In the genomic region with DNA sequence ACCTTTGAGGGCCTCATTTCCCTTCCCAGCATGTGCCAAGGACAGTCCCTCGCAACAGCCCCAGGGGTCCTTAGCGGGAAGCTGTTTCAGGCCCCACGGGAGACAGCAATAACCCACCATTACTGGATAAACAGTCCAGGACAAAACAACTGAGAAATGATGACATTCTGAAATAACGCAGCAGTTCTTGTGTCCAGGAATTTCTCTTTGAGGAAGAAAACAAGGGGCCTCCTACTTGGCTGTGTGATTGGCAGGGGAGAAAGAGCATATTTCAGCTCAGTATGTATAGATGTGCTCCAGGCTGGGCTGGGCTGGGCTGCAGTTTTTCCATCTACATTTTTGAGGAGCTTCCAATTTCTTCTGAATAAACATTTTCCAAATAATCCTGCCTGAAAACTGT, we compare ENCODE assay signal across 21 cellular contexts.
A peak's percentile ranks its signal among the peaks of the same experiment; 100 is the strongest.
DNase-seq lines count a peak whose midpoint lies in the region; FAIRE-seq and TF ChIP-seq lines count a peak whose summit lies in the region.
"Had no signal": no experiment of that assay in that cellular context is flagged by ENCODE, and none has a peak within 500 bp of the region (broad histone marks: within the 10 kb centered on the region; RNA-seq: fewer than 3 reads in every experiment).

No MANE protein-coding gene starts in this region.

- H2AFZ ChIP-seq in Loucy (ENCODE audit: low read length) = 0 out of 2 replicates have a peak overlapping the region, but pooled peaks have one; percentile 56

- H3F3A ChIP-seq in Loucy (ENCODE audit: low read depth) = no peaks in the 10 kb centered on the region

- peak; percentile 63 for DNase-seq in choroid plexus epithelial cell (ENCODE audit: low read depth)
- peak; percentile 34 for DNase-seq in left kidney (ENCODE audit: low read depth, low spot score)
- DNase-seq in activated naive CD4-positive, alpha-beta T cell treated with Interleukin-2 at 50 U/mL for 16 hours = no peak
- DNase-seq in AG08395 (ENCODE audit: low spot score) = no peak
- DNase-seq in GM12891 (ENCODE audit: insufficient read length, low spot score) = no peak
- DNase-seq: activated CD4-positive, CD25-positive, alpha-beta regulatory T cell; CD4-positive, CD25-positive, alpha-beta regulatory T cell; left ventricle myocardium inferior; naive thymus-derived CD8-positive, alpha-beta T cell; NCI-H1436; NCI-H2081 treated with DMSO at 0.1 percent for 48 hours; NCI-H748 treated with DMSO at 0.1 percent for 48 hours; ovary; stimulated activated CD4-positive, alpha-beta T cell treated with anti-CD3 and anti-CD28 coated beads, Interleukin-12 subunit alpha, Interleukin-12 subunit beta, amount 100 ng/mL, for 4 hours; stimulated activated CD4-positive, alpha-beta T cell treated with anti-CD3 and anti-CD28 coated beads, Interleukin-4, amount 100 ng/mL, for 1 hour had no signal

- H3K4me2 ChIP-seq in Loucy (ENCODE audit: low read depth, low read length, poor library complexity, severe bottlenecking) = peak overlapping the region; percentile 68

- TF ChIP-seq POLR2A in GM12891 (IDR thresholded peaks at IDR 0.05; ENCODE audit: low read depth, low read length) = no peak

- H3K9me3 ChIP-seq in Loucy (ENCODE audit: insufficient read depth, low read depth, low read length) (no peaks in the 10 kb centered on the region), stomach smooth muscle (ENCODE audit: control insufficient read depth in 2 of 2, low read length in 2 of 2) (no peaks in the 10 kb centered on the region)
- H3K9me3 ChIP-seq: ascending aorta, left ventricle myocardium inferior, ovary, SJSA1 had no signal

- H4K20me1 ChIP-seq in Loucy (ENCODE audit: insufficient read depth, low read length, poor library complexity, severe bottlenecking) = no peaks in the 10 kb centered on the region

- no peaks in the 10 kb centered on the region for H3K27me3 ChIP-seq in Loucy (ENCODE audit: insufficient read depth, low read length, poor library complexity, severe bottlenecking)
- H3K27me3 ChIP-seq in stomach smooth muscle (ENCODE audit: control insufficient read depth in 1 of 2, insufficient read depth in 2 of 2, low read length in 2 of 2) = no peaks in the 10 kb centered on the region
- H3K27me3 ChIP-seq: ascending aorta, ovary, SJSA1 had no signal

- H3K9me2 ChIP-seq in Loucy (replicated peaks; ENCODE audit: low read depth, low read length) = no peaks in the 10 kb centered on the region

- H3K4me3 ChIP-seq in Loucy (ENCODE audit: low read length, poor library complexity, severe bottlenecking) = no peak overlapping the region
- H3K4me3 ChIP-seq in choroid plexus epithelial cell (ENCODE audit: low read depth, low read length) = no peak overlapping the region
- H3K4me3 ChIP-seq in stomach smooth muscle (ENCODE audit: low read length in 2 of 2) = no peak overlapping the region
- H3K4me3 ChIP-seq: ascending aorta, K562, left ventricle myocardium inferior, ovary, SJSA1 had no signal

- no peak for FAIRE-seq in GM12891 (lab: Jason Lieb, UNC)
- FAIRE-seq: urothelium cell line had no signal

- H3K36me3 ChIP-seq in Loucy (ENCODE audit: insufficient read depth, low read length) (no peaks in the 10 kb centered on the region), stomach smooth muscle (ENCODE audit: control insufficient read depth in 2 of 2, insufficient read depth in 2 of 2, low read length in 2 of 2) (no peaks in the 10 kb centered on the region)
- H3K36me3 ChIP-seq: ascending aorta, left ventricle myocardium inferior, ovary, SJSA1 had no signal

- TF ChIP-seq CTCF in Loucy (conservative IDR thresholded peaks at IDR 0.05; ENCODE audit: low read length) = no peak
- no peak for TF ChIP-seq CTCF in choroid plexus epithelial cell (conservative IDR thresholded peaks at IDR 0.05; ENCODE audit: low read depth, low read length)

- H3K4me1 ChIP-seq in Loucy (ENCODE audit: insufficient read depth, low read length, poor library complexity, severe bottlenecking) = peaks cover 55% of the 10 kb centered on the region
- H3K4me1 ChIP-seq in stomach smooth muscle (ENCODE audit: control insufficient read depth, insufficient read depth, low read length) = peaks cover 36% of the 10 kb centered on the region
- H3K4me1 ChIP-seq: ascending aorta had no signal

- no peaks in the 10 kb centered on the region for H3K79me2 ChIP-seq in Loucy (ENCODE audit: insufficient read depth, low read length)

- H3K9ac ChIP-seq in Loucy (ENCODE audit: low read depth, low read length, poor library complexity, severe bottlenecking) (peak overlapping the region; percentile 65), stomach smooth muscle (ENCODE audit: low read length in 2 of 2) (peak overlapping the region in 1 of 2 donors; percentile 1)

- peak overlapping the region; percentile 60 for H3K27ac ChIP-seq in stomach smooth muscle (ENCODE audit: low read length)
- H3K27ac ChIP-seq: ascending aorta, left ventricle myocardium inferior, ovary, SJSA1 had no signal

TF ChIP-seq in GM12891, 5 proteins besides CTCF, POLR2A, EP300 and RAD21:
- TF ChIP-seq POLR2AphosphoS5 (IDR thresholded peaks at IDR 0.05; ENCODE audit: low read depth, low read length) (no peak), SPI1 (IDR thresholded peaks at IDR 0.05; ENCODE audit: low read depth, low read length) (no peak)

Comparison
In these comparisons a context has a peak if more than half of its experiments do, and no peak if none do; other contexts are left out.
1. DNase-seq: peak in choroid plexus epithelial cell (single experiment) and left kidney (single experiment); none in activated naive CD4-positive, alpha-beta T cell treated with Interleukin-2 at 50 U/mL for 16 hours (single experiment), AG08395 (single experiment) and GM12891 (single experiment).